ENCODE assay signal across 30 cellular contexts in genomic region chr18:48602759-48603390, GRCh38.
"Had no signal": no experiment of that assay in that cellular context is flagged by ENCODE, and none has a peak within 500 bp of the region (broad histone marks: within the 10 kb centered on the region; RNA-seq: fewer than 3 reads in every experiment).

No MANE protein-coding gene starts in this region.

- DNase-seq: activated CD4-positive, alpha-beta memory T cell treated with anti-CD3 and anti-CD28 coated beads for 36 hours; activated CD4-positive, alpha-beta T cell treated with anti-CD3 and anti-CD28 coated beads for 36 hours; activated CD4-positive, alpha-beta T cell treated with anti-CD3 and anti-CD28 coated beads, Interleukin-2, amount 10 ng/mL, durations not matched to agents 24 days and 14 days; activated CD4-positive, CD25-positive, alpha-beta regulatory T cell; activated CD4-positive, CD25-positive, alpha-beta regulatory T cell treated with anti-CD3 and anti-CD28 coated beads, Interleukin-2, amount 50 U/mL, for 72 hours; activated CD8-positive, alpha-beta memory T cell treated with anti-CD3 and anti-CD28 coated beads, Interleukin-2, amount 10 ng/mL, durations not matched to agents 7 days and 5 days; activated CD8-positive, alpha-beta memory T cell treated with anti-CD3 and anti-CD28 coated beads, Interleukin-2, amount 50 U/mL, for 4 hours; activated CD8-positive, alpha-beta T cell treated with anti-CD3 and anti-CD28 coated beads, Interleukin-2, amount 10 ng/mL, durations not matched to agents 7 days and 5 days; activated gamma-delta T cell; activated naive CD4-positive, alpha-beta T cell; activated naive CD4-positive, alpha-beta T cell treated with anti-CD3 and anti-CD28 coated beads, Interleukin-2, amount 10 ng/mL, durations not matched to agents 7 days and 5 days; activated naive CD8-positive, alpha-beta T cell treated with anti-CD3 and anti-CD28 coated beads, Interleukin-2, amount 10 ng/mL, durations not matched to agents 7 days and 5 days; activated T-cell treated with anti-CD3 and anti-CD28 coated beads, Interleukin-2, amount 50 U/mL, for 1 hour; activated T-cell treated with anti-CD3 and anti-CD28 coated beads, Interleukin-2, amount 50 U/mL, for 72 hours; central memory CD4-positive, alpha-beta T cell; cerebellar nuclear complex; dorsolateral prefrontal cortex; effector memory CD4-positive, alpha-beta T cell; endodermal cell; foreskin fibroblast; heart left ventricle; T-helper 2 cell had no signal

- H3K27ac ChIP-seq: ascending aorta, breast epithelium, cardiac muscle cell, coronary artery, heart left ventricle had no signal

- H3K27ac Mint-ChIP-seq: activated CD4-positive, alpha-beta memory T cell treated with anti-CD3 and anti-CD28 coated beads for 36 hours; activated CD4-positive, alpha-beta T cell treated with anti-CD3 and anti-CD28 coated beads for 36 hours; activated CD4-positive, alpha-beta T cell treated with anti-CD3 and anti-CD28 coated beads, Interleukin-2, amount 10 ng/mL, durations not matched to agents 24 days and 14 days; activated CD8-positive, alpha-beta memory T cell treated with anti-CD3 and anti-CD28 coated beads, Interleukin-2, amount 10 ng/mL, durations not matched to agents 7 days and 5 days; activated CD8-positive, alpha-beta T cell treated with anti-CD3 and anti-CD28 coated beads, Interleukin-2, amount 10 ng/mL, durations not matched to agents 7 days and 5 days; activated naive CD4-positive, alpha-beta T cell treated with anti-CD3 and anti-CD28 coated beads, Interleukin-2, amount 10 ng/mL, durations not matched to agents 7 days and 5 days; activated naive CD4-positive, alpha-beta T cell treated with anti-CD3 and anti-CD28 coated beads, Interleukin-2, amount 50 U/mL, for 72 hours; activated naive CD8-positive, alpha-beta T cell treated with anti-CD3 and anti-CD28 coated beads, Interleukin-2, amount 10 ng/mL, durations not matched to agents 7 days and 5 days; activated T-cell treated with anti-CD3 and anti-CD28 coated beads, Interleukin-2, amount 50 U/mL, for 72 hours; dendritic cell treated with granulocyte-macrophage colony-stimulating factor and Interleukin-4, amounts not matched to agents 40 ng/mL and 50 ng/mL, for 4 days; endodermal cell had no signal

- FAIRE-seq: frontal cortex had no signal

- H3K9me3 Mint-ChIP-seq: activated CD4-positive, alpha-beta memory T cell treated with anti-CD3 and anti-CD28 coated beads for 36 hours; activated naive CD4-positive, alpha-beta T cell treated with anti-CD3 and anti-CD28 coated beads, Interleukin-2, amount 10 ng/mL, durations not matched to agents 7 days and 5 days; dendritic cell treated with granulocyte-macrophage colony-stimulating factor and Interleukin-4, amounts not matched to agents 40 ng/mL and 50 ng/mL, for 4 days had no signal

- H3K9me3 ChIP-seq: ascending aorta, breast epithelium, heart left ventricle had no signal

- H3K36me3 Mint-ChIP-seq: activated CD4-positive, alpha-beta memory T cell treated with anti-CD3 and anti-CD28 coated beads for 36 hours; activated CD8-positive, alpha-beta memory T cell treated with anti-CD3 and anti-CD28 coated beads, Interleukin-2, amount 10 ng/mL, durations not matched to agents 7 days and 5 days; activated naive CD4-positive, alpha-beta T cell treated with anti-CD3 and anti-CD28 coated beads, Interleukin-2, amount 10 ng/mL, durations not matched to agents 7 days and 5 days; activated naive CD4-positive, alpha-beta T cell treated with anti-CD3 and anti-CD28 coated beads, Interleukin-2, amount 50 U/mL, for 72 hours; activated naive CD8-positive, alpha-beta T cell treated with anti-CD3 and anti-CD28 coated beads, Interleukin-2, amount 10 ng/mL, durations not matched to agents 7 days and 5 days had no signal

- H3K4me1 Mint-ChIP-seq: activated CD4-positive, alpha-beta T cell treated with anti-CD3 and anti-CD28 coated beads for 36 hours; activated CD4-positive, alpha-beta T cell treated with anti-CD3 and anti-CD28 coated beads, Interleukin-2, amount 10 ng/mL, durations not matched to agents 24 days and 14 days; activated CD8-positive, alpha-beta memory T cell treated with anti-CD3 and anti-CD28 coated beads, Interleukin-2, amount 10 ng/mL, durations not matched to agents 7 days and 5 days; activated naive CD4-positive, alpha-beta T cell treated with anti-CD3 and anti-CD28 coated beads, Interleukin-2, amount 10 ng/mL, durations not matched to agents 7 days and 5 days; activated naive CD8-positive, alpha-beta T cell treated with anti-CD3 and anti-CD28 coated beads, Interleukin-2, amount 10 ng/mL, durations not matched to agents 7 days and 5 days had no signal

- H3K27me3 Mint-ChIP-seq: activated CD4-positive, alpha-beta memory T cell treated with anti-CD3 and anti-CD28 coated beads for 36 hours; activated CD4-positive, alpha-beta T cell treated with anti-CD3 and anti-CD28 coated beads for 36 hours; activated CD4-positive, alpha-beta T cell treated with anti-CD3 and anti-CD28 coated beads, Interleukin-2, amount 10 ng/mL, durations not matched to agents 24 days and 14 days; activated CD8-positive, alpha-beta memory T cell treated with anti-CD3 and anti-CD28 coated beads, Interleukin-2, amount 10 ng/mL, durations not matched to agents 7 days and 5 days; activated naive CD4-positive, alpha-beta T cell treated with anti-CD3 and anti-CD28 coated beads, Interleukin-2, amount 10 ng/mL, durations not matched to agents 7 days and 5 days; brain; dendritic cell treated with granulocyte-macrophage colony-stimulating factor and Interleukin-4, amounts not matched to agents 40 ng/mL and 50 ng/mL, for 4 days had no signal

- H3K4me3 ChIP-seq: ascending aorta, breast epithelium, cardiac muscle cell, coronary artery, dorsolateral prefrontal cortex, heart left ventricle had no signal

- H3K4me3 Mint-ChIP-seq: activated CD4-positive, alpha-beta memory T cell treated with anti-CD3 and anti-CD28 coated beads for 36 hours; activated CD4-positive, alpha-beta T cell treated with anti-CD3 and anti-CD28 coated beads for 36 hours; activated CD4-positive, alpha-beta T cell treated with anti-CD3 and anti-CD28 coated beads, Interleukin-2, amount 10 ng/mL, durations not matched to agents 24 days and 14 days; activated CD8-positive, alpha-beta memory T cell treated with anti-CD3 and anti-CD28 coated beads, Interleukin-2, amount 10 ng/mL, durations not matched to agents 7 days and 5 days; activated CD8-positive, alpha-beta T cell treated with anti-CD3 and anti-CD28 coated beads, Interleukin-2, amount 10 ng/mL, durations not matched to agents 7 days and 5 days; activated naive CD4-positive, alpha-beta T cell treated with anti-CD3 and anti-CD28 coated beads, Interleukin-2, amount 10 ng/mL, durations not matched to agents 7 days and 5 days; activated naive CD8-positive, alpha-beta T cell treated with anti-CD3 and anti-CD28 coated beads, Interleukin-2, amount 10 ng/mL, durations not matched to agents 7 days and 5 days; activated T-cell treated with anti-CD3 and anti-CD28 coated beads, Interleukin-2, amount 50 U/mL, for 72 hours; brain; dendritic cell treated with granulocyte-macrophage colony-stimulating factor and Interleukin-4, amounts not matched to agents 40 ng/mL and 50 ng/mL, for 4 days; endodermal cell had no signal

- H3K36me3 ChIP-seq: ascending aorta, breast epithelium, cardiac muscle cell, heart left ventricle had no signal

- H3K4me1 ChIP-seq: breast epithelium had no signal

- H3K27me3 ChIP-seq: ascending aorta, breast epithelium, cardiac muscle cell, dorsolateral prefrontal cortex, heart left ventricle had no signal
